Comparison of ENCODE assay signal across 1 cellular context in genomic region chr10:21166557-21167287, GRCh38.
TF ChIP-seq lines count a peak whose summit lies in the region.

No MANE protein-coding gene starts in this region.

TF ChIP-seq in K562, 482 proteins besides CTCF, POLR2A, EP300 and RAD21 (continued from another document and continues in another):
- no peak for TF ChIP-seq MBD1 (CRISPR knock-in tag; IDR thresholded peaks at IDR 0.05)
- no peak for TF ChIP-seq ZNF146 (CRISPR knock-in tag; IDR thresholded peaks at IDR 0.05; ENCODE audit: unreplicated experiment)
- no peak for TF ChIP-seq ZNF41 (CRISPR knock-in tag; conservative IDR thresholded peaks at IDR 0.05)
- TF ChIP-seq ZNF707 (CRISPR knock-in tag; conservative IDR thresholded peaks at IDR 0.05), result no peak
- no peak for TF ChIP-seq NFATC3 (IDR thresholded peaks at IDR 0.05)
- TF ChIP-seq RBFOX2 (IDR thresholded peaks at IDR 0.05; ENCODE audit: low read depth, low read length), result 0 out of 2 replicates have a peak, but pooled peaks have one; percentile 25
- TF ChIP-seq IRF9 (tag; IDR thresholded peaks at IDR 0.05), result no peak
- TF ChIP-seq EGR1 (conservative IDR thresholded peaks at IDR 0.05), result no peak
- no peak for TF ChIP-seq MCM2 (IDR thresholded peaks at IDR 0.05; ENCODE audit: low read depth)
- TF ChIP-seq RFX1 (IDR thresholded peaks at IDR 0.05), result no peak
- TF ChIP-seq ZNF408 (CRISPR knock-in tag; IDR thresholded peaks at IDR 0.05; ENCODE audit: low read depth), result no peak
- TF ChIP-seq RREB1 (CRISPR knock-in tag; IDR thresholded peaks at IDR 0.05), result no peak
- TF ChIP-seq PHF21A (IDR thresholded peaks at IDR 0.05; ENCODE audit: borderline replicate concordance, low read depth), result no peak
- no peak for TF ChIP-seq NONO (IDR thresholded peaks at IDR 0.05; ENCODE audit: low read depth in 2 of 2, low read length in 1 of 2)
- no peak for TF ChIP-seq JUNB (CRISPR knock-in tag; conservative IDR thresholded peaks at IDR 0.05)
- no peak for TF ChIP-seq SRSF1 (IDR thresholded peaks at IDR 0.05; ENCODE audit: low read depth, low read length)
- TF ChIP-seq FUS (optimal IDR thresholded peaks at IDR 0.05; ENCODE audit: low read depth, low read length), result no peak
- TF ChIP-seq TFE3 (CRISPR knock-in tag; IDR thresholded peaks at IDR 0.05), result peak; percentile 32; the same call in 1 of the 2 replicates
- TF ChIP-seq RBM25 (IDR thresholded peaks at IDR 0.05; ENCODE audit: low read depth, low read length, severe bottlenecking), result peak; percentile 98
- TF ChIP-seq E2F6 (IDR thresholded peaks at IDR 0.05; ENCODE audit: borderline replicate concordance in 1 of 2, extremely low read depth in 1 of 2, insufficient read depth in 1 of 2, insufficient read length in 1 of 2, low read depth in 1 of 2, low read length in 1 of 2, poor library complexity in 1 of 2, severe bottlenecking in 1 of 2), result peak in 1 of 2 experiments; percentile 20
- no peak for TF ChIP-seq EHMT2 (IDR thresholded peaks at IDR 0.05)
- TF ChIP-seq TGIF2 (CRISPR knock-in tag; IDR thresholded peaks at IDR 0.05), result no peak
- TF ChIP-seq ZNF174 (CRISPR knock-in tag; IDR thresholded peaks at IDR 0.05), result no peak
- peak; percentile 87 for TF ChIP-seq BHLHE40 (IDR thresholded peaks at IDR 0.05; ENCODE audit: low read length)
- 0 out of 2 replicates have a peak, but pooled peaks have one; percentile 42 for TF ChIP-seq SMAD4 (CRISPR knock-in tag; conservative IDR thresholded peaks at IDR 0.05)
- no peak for TF ChIP-seq ZNF395 (CRISPR knock-in tag; IDR thresholded peaks at IDR 0.05)
- no peak for TF ChIP-seq MBD2 (IDR thresholded peaks at IDR 0.05; ENCODE audit: borderline replicate concordance, low read depth)
- no peak for TF ChIP-seq TAF9B (IDR thresholded peaks at IDR 0.05; ENCODE audit: partially characterized antibody)
- no peak for TF ChIP-seq ATF6 (CRISPR knock-in tag; IDR thresholded peaks at IDR 0.05)
- no peak for TF ChIP-seq ZNF644 (tag; IDR thresholded peaks at IDR 0.05; ENCODE audit: low read depth)
- TF ChIP-seq ZC3H4 (CRISPR knock-in tag; IDR thresholded peaks at IDR 0.05; ENCODE audit: borderline replicate concordance), result no peak
- TF ChIP-seq NFE2 (IDR thresholded peaks at IDR 0.05; ENCODE audit: low read depth), result no peak
- TF ChIP-seq VEZF1 (CRISPR knock-in tag; IDR thresholded peaks at IDR 0.05), result no peak
- TF ChIP-seq PHF20 (IDR thresholded peaks at IDR 0.05; ENCODE audit: partially characterized antibody), result no peak
- TF ChIP-seq MNT (conservative IDR thresholded peaks at IDR 0.05), result 0 out of 4 replicates have a peak, but pooled peaks of 1 of the 2 experiments have one; percentile 22
- TF ChIP-seq ZNF124 (CRISPR knock-in tag; IDR thresholded peaks at IDR 0.05), result no peak
- no peak for TF ChIP-seq HIVEP1 (CRISPR knock-in tag; IDR thresholded peaks at IDR 0.05)
- no peak for TF ChIP-seq RNF2 (IDR thresholded peaks at IDR 0.05)
- TF ChIP-seq TCF15 (CRISPR knock-in tag; IDR thresholded peaks at IDR 0.05), result no peak
- TF ChIP-seq PHTF2 (CRISPR knock-in tag; IDR thresholded peaks at IDR 0.05), result no peak
- no peak for TF ChIP-seq BRF1 (IDR thresholded peaks at IDR 0.05; ENCODE audit: borderline replicate concordance, extremely low read depth, insufficient read length)
- TF ChIP-seq MLLT1 (IDR thresholded peaks at IDR 0.05), result no peak
- TF ChIP-seq DMBX1 (CRISPR knock-in tag; IDR thresholded peaks at IDR 0.05; ENCODE audit: borderline replicate concordance), result no peak
